In genomic region chr17:19313746-19314651, GRCh38 we compare ENCODE assay signal across 17 cellular contexts. TPM values are rescaled to one million over a fixed set of nuclear protein-coding genes. Genes with fewer than 3 reads are reported as not detected.
DNase-seq lines count a peak whose midpoint lies in the region; ATAC-seq, FAIRE-seq and TF ChIP-seq lines count a peak whose summit lies in the region.
"Had no signal": no experiment of that assay in that cellular context is flagged by ENCODE, and none has a peak within 500 bp of the region (broad histone marks: within the 10 kb centered on the region; RNA-seq: fewer than 3 reads in every experiment).

No MANE protein-coding gene starts in this region.

- DNase-seq in HCEC 1CT (peak; percentile 18), amniotic epithelial cell (ENCODE audit: low read depth) (peak; percentile 59), foreskin keratinocyte (peak; percentile 54 to 60), sciatic nerve (ENCODE audit: low spot score) (no peak), D721Med (ENCODE audit: insufficient read length, low spot score) (no peak), lower leg skin (ENCODE audit: low spot score in 2 of 2) (no peak), DMS53 (lab: John Stamatoyannopoulos, UW) (no peak), AG08395 (ENCODE audit: low spot score) (no peak)
- DNase-seq: activated CD4-positive, alpha-beta T cell treated with anti-CD3 and anti-CD28 coated beads for 36 hours; naive thymus-derived CD4-positive, alpha-beta T cell; NCI-H1930; NCI-H526 treated with DMSO at 0.1 percent for 48 hours; stimulated activated CD4-positive, alpha-beta T cell treated with anti-CD3 and anti-CD28 coated beads, Interleukin-4, amount 100 ng/mL, for 1 hour; SW 1271 had no signal

- H3K4me1 ChIP-seq in foreskin keratinocyte = no peaks in the 10 kb centered on the region

- no peak overlapping the region for H3K4me3 ChIP-seq in lower leg skin (ENCODE audit: low read depth, poor library complexity, severe bottlenecking)
- H3K4me3 ChIP-seq: upper lobe of right lung had no signal

- H3K27me3 ChIP-seq in foreskin keratinocyte = no peaks in the 10 kb centered on the region
- H3K27me3 ChIP-seq: upper lobe of right lung had no signal

- TF ChIP-seq CTCF in foreskin keratinocyte (conservative IDR thresholded peaks at IDR 0.05) (no peak), D721Med (IDR thresholded peaks at IDR 0.05; ENCODE audit: insufficient read depth, missing control alignments) (no peak), lower leg skin (IDR thresholded peaks at IDR 0.05) (no peak)

- 47 to 56% methylated on average over 12 of the region's 12 CpGs for WGBS in lower leg skin, 2 donors

- FAIRE-seq in D721Med (lab: Jason Lieb, UNC) = no peak

- no peak overlapping the region for H3K27ac ChIP-seq in foreskin keratinocyte

- ATAC-seq in foreskin keratinocyte = peak; percentile 52
- ATAC-seq in sciatic nerve = peak; percentile 47
- ATAC-seq: activated CD4-positive, alpha-beta T cell treated with anti-CD3 and anti-CD28 coated beads for 36 hours; activated naive CD4-positive, alpha-beta T cell treated with anti-CD3 and anti-CD28 coated beads, Interleukin-2, amount 50 U/mL, for 72 hours; naive thymus-derived CD4-positive, alpha-beta T cell; Panc1; upper lobe of right lung had no signal

- intact Hi-C loops in sciatic nerve (cut with DNase I) = no loop called here
- intact Hi-C loops in lower leg skin (cut with DNase I; ENCODE audit: low total_unique reads) = no loop called here

- no peak for TF ChIP-seq POLR2A in lower leg skin (IDR thresholded peaks at IDR 0.05)

RNA-seq across cellular contexts. Expression of gene B9D1, which starts 48.5 kb away (rescaled TPM):
- total RNA-seq in foreskin keratinocyte (32.6 and 34.7 TPM in 2 replicates), sciatic nerve (19.8 TPM), lower leg skin (10 to 100 TPM in 3 of 4 donors, 1 to 10 TPM in 1; 2.4 to 24.5 (median 19.5) TPM)
- 46.6 and 52.2 TPM in 2 replicates for polyA plus RNA-seq in foreskin keratinocyte

Comparison
In these comparisons a context has a peak if more than half of its experiments do, and no peak if none do; other contexts are left out.
1. DNase-seq: peak in HCEC 1CT (single experiment), amniotic epithelial cell (single experiment) and foreskin keratinocyte (2 of 2); none in sciatic nerve (single experiment), D721Med (single experiment), lower leg skin (0 of 2), DMS53 (single experiment) and AG08395 (single experiment).